Comparison of ENCODE assay signal across 8 cellular contexts in the genomic region with DNA sequence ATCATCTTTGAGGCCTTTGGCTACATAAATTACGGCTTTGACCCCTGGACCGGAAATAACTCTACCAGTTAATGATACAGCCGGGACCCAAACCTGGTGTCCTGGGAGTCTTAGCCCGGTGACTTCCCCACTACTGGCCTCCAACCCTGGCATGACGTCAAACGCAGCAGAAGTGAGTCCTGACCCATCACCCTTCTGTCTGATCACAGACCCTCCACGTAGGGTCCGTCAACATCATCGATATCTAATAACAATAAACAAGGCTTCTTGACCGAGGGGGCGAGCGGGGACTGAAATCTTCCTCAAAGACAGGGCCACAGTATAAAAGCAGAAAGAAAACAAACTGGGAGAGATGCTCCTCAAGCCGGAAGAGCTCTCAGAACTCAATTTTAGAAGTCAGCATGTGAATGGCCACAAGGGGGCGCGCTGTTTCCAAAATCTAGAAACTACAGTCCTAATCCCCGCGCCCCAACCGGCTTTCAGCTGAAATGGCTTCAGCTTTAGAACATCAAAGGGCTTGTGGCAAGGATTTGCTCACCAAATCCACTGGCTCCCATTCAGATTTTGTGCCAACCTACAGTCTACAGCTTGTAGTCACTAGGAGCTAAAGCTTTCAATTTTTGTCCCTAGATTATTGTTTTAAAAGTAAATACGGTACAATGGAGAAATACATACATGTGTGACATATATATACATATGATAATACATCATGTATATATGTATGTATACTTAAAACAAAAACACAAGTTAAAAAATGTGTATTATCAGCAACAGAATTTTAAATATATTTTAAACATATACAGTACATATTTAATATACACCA. TPM values are rescaled to one million over a fixed set of nuclear protein-coding genes. Genes with fewer than 3 reads are reported as not detected.
DNase-seq lines count a peak whose midpoint lies in the region; ATAC-seq and TF ChIP-seq lines count a peak whose summit lies in the region.

No MANE protein-coding gene starts in this region.

- no peak for TF ChIP-seq POLR2A in HCT116 (IDR thresholded peaks at IDR 0.05; ENCODE audit: borderline replicate concordance, extremely low read depth, insufficient read depth, insufficient read length)

- DNase-seq in DMS79 (lab: John Stamatoyannopoulos, UW) (peak; percentile 62), HCT116 (ENCODE audit: low read depth, low spot score) (peak; percentile 73), NCI-H1105 treated with DMSO at 0.1 percent for 48 hours (lab: John Stamatoyannopoulos, UW) (peak; percentile 68), SK-N-SH (peak; percentile 81), glomerular visceral epithelial cell (ENCODE audit: extremely low spot score) (peak; percentile 92), trophoblast cell (peak; percentile 94 to 99), type B pancreatic cell (ENCODE audit: extremely low spot score, unreplicated experiment) (peak; percentile 91)
- DNase-seq in activated naive CD4-positive, alpha-beta T cell treated with anti-CD3 and anti-CD28 coated beads, Interleukin-2, amount 10 ng/mL, durations not matched to agents 7 days and 5 days = peak; percentile 97

- H3K4me3 ChIP-seq in HCT116 (replicated peaks in 1 of 2; ENCODE audit: low read depth in 1 of 2, low read length in 2 of 2) = no peak overlapping the region
- no peak overlapping the region; a peak in 1 of 4 replicates for H3K4me3 ChIP-seq in SK-N-SH (ENCODE audit: low read depth in 2 of 2, low read length in 1 of 2)
- H3K4me3 ChIP-seq in trophoblast cell (ENCODE audit: low read depth, low read length) = no peak overlapping the region

- no peak overlapping the region for H3K18ac ChIP-seq in trophoblast cell (ENCODE audit: low read length)

- H4K20me1 ChIP-seq in HCT116 (ENCODE audit: insufficient read depth) (no peaks in the 10 kb centered on the region), SK-N-SH (ENCODE audit: insufficient read depth) (no peaks in the 10 kb centered on the region)

- H2BK5ac ChIP-seq in trophoblast cell (ENCODE audit: low read depth, low read length, poor library complexity) = no peak overlapping the region

- H2BK12ac ChIP-seq in trophoblast cell (ENCODE audit: low read length) = no peak overlapping the region

- H3K27ac Mint-ChIP-seq in activated naive CD4-positive, alpha-beta T cell treated with anti-CD3 and anti-CD28 coated beads, Interleukin-2, amount 10 ng/mL, durations not matched to agents 7 days and 5 days = peak overlapping the region; percentile 62
- H3K27ac Mint-ChIP-seq in type B pancreatic cell = peak overlapping the region; percentile 20

- no peak overlapping the region for H2AFZ ChIP-seq in HCT116 (ENCODE audit: low read depth, low read length, poor library complexity, severe bottlenecking)
- peak overlapping the region; percentile 78 for H2AFZ ChIP-seq in SK-N-SH (ENCODE audit: low read depth)
- no peak overlapping the region for H2AFZ ChIP-seq in trophoblast cell (ENCODE audit: insufficient read depth, low read length, poor library complexity)

- BruUV-seq in HCT116 (replicated peaks; lab: Mats Ljungman, UMichigan) = no TSS peak

- H3K79me1 ChIP-seq in trophoblast cell (ENCODE audit: low read length) = no peaks in the 10 kb centered on the region

- H2AK5ac ChIP-seq in trophoblast cell (ENCODE audit: low read length) = no peak overlapping the region

- peak; percentile 65 for ATAC-seq in HCT116

- H4K12ac ChIP-seq in trophoblast cell (ENCODE audit: low read depth, low read length) = no peak overlapping the region

- TF ChIP-seq CTCF in HCT116 (IDR thresholded peaks at IDR 0.05 in 2 of 3, conservative IDR thresholded peaks at IDR 0.05 in 1 of 3; ENCODE audit: borderline replicate concordance in 1 of 3, insufficient read depth in 1 of 3, low read depth in 2 of 3, low read length in 2 of 3) (peak; percentile 45 to 78 (median 65)), SK-N-SH (IDR thresholded peaks at IDR 0.05) (peak; percentile 86), type B pancreatic cell (conservative IDR thresholded peaks at IDR 0.05) (peak; percentile 95)

- H3K14ac ChIP-seq in trophoblast cell (ENCODE audit: low read length) = no peak overlapping the region

- RAD21 ChIA-PET in HCT116 (lab: Charles Lee; ENCODE audit: low non-redundant PET in 1 of 2, low total read pairs in 2 of 2, uncharacterized antibody in 2 of 2, unreplicated experiment in 2 of 2) = interaction anchor here in 1 of 2 experiments (0.7 to 1.0 kb wide), 2 partner anchors 210 to 273 kb away, joined by 3 to 4 read pairs; a partner anchor contains a TSS

- H3K9me3 ChIP-seq in HCT116 (ENCODE audit: control insufficient read depth in 1 of 2, insufficient read depth in 1 of 2, low read depth in 1 of 2, low read length in 2 of 2) = no peaks in the 10 kb centered on the region
- no peaks in the 10 kb centered on the region for H3K9me3 ChIP-seq in SK-N-SH
- no peaks in the 10 kb centered on the region for H3K9me3 ChIP-seq in trophoblast cell (ENCODE audit: insufficient read depth, low read depth, low read length)

- 35% methylated on average over 19 of the region's 19 CpGs for WGBS in SK-N-SH (ENCODE audit: low lambda C conversion rate)
- no CpG with 5 or more reads among the region's 19 CpGs for WGBS in trophoblast cell (ENCODE audit: extremely low coverage, insufficient coverage, insufficient read length)

- CTCF ChIA-PET in HCT116 (lab: Charles Lee) = interaction anchor here (0.7 to 1.9 kb wide), 10 partner anchors 11 to 910 kb away, joined by 3 to 13 read pairs (median 4); no protein-coding TSS in a partner anchor
- CTCF ChIA-PET in SK-N-SH (lab: Yijun Ruan, JAX) = interaction anchor here (0.5 to 4.1 kb wide), 85 partner anchors 9 to 834 kb away, joined by 3 to 72 read pairs (median 4); a partner anchor contains a TSS
- CTCF ChIA-PET in activated naive CD4-positive, alpha-beta T cell treated with anti-CD3 and anti-CD28 coated beads, Interleukin-2, amount 10 ng/mL, durations not matched to agents 7 days and 5 days (lab: Charles Lee) = interaction anchor here (0.8 to 9.0 kb wide), 39 partner anchors 9 to 477 kb away, joined by 3 to 115 read pairs (median 4); a partner anchor contains a TSS

- no peak overlapping the region for H2BK120ac ChIP-seq in trophoblast cell (ENCODE audit: insufficient read depth, low read length, poor library complexity)

- H3K79me2 ChIP-seq in HCT116 (ENCODE audit: insufficient read depth, low read length) (no peaks in the 10 kb centered on the region), SK-N-SH (ENCODE audit: insufficient read depth) (no peaks in the 10 kb centered on the region), trophoblast cell (ENCODE audit: control insufficient read depth, insufficient read depth, low read length, poor library complexity) (no peaks in the 10 kb centered on the region)

- peaks cover 5% of the 10 kb centered on the region for H3F3A ChIP-seq in SK-N-SH (replicated peaks; ENCODE audit: insufficient read depth)

- no peak for TF ChIP-seq EP300 in SK-N-SH (IDR thresholded peaks at IDR 0.05; ENCODE audit: borderline replicate concordance in 1 of 2, low read depth in 1 of 2, low read length in 1 of 2)

- no peaks in the 10 kb centered on the region for H3K36me3 ChIP-seq in HCT116 (ENCODE audit: control insufficient read depth in 1 of 2, insufficient read depth in 2 of 2, low read length in 2 of 2)
- no peaks in the 10 kb centered on the region for H3K36me3 ChIP-seq in SK-N-SH (replicated peaks in 1 of 2; ENCODE audit: control insufficient read depth in 1 of 2, insufficient read depth in 2 of 2, low read length in 1 of 2)
- H3K36me3 ChIP-seq in trophoblast cell (ENCODE audit: control insufficient read depth in 1 of 2, insufficient read depth in 2 of 2, low read length in 2 of 2) = no peaks in the 10 kb centered on the region

- H3K4me1 ChIP-seq in HCT116 (ENCODE audit: control insufficient read depth in 1 of 2, insufficient read depth in 2 of 2, low read length in 2 of 2) = peaks cover 0 to 27% of the 10 kb centered on the region in 2 experiments; a peak in 1 of 4 replicates
- peaks cover 2 to 17% of the 10 kb centered on the region in 2 experiments; a peak in 2 of 4 replicates for H3K4me1 ChIP-seq in SK-N-SH (ENCODE audit: control insufficient read depth in 1 of 2, insufficient read depth in 2 of 2, low read depth in 1 of 2, low read length in 1 of 2)
- H3K4me1 ChIP-seq in trophoblast cell (ENCODE audit: control insufficient read depth in 1 of 2, insufficient read depth in 2 of 2, low read length in 2 of 2) = peaks cover 2 to 8% of the 10 kb centered on the region in 2 experiments

- no peak overlapping the region for H3K9ac ChIP-seq in HCT116 (ENCODE audit: low read length)
- H3K9ac ChIP-seq in SK-N-SH = no peak overlapping the region
- no peak overlapping the region for H3K9ac ChIP-seq in trophoblast cell (ENCODE audit: low read length)

- H3K27ac ChIP-seq in HCT116 (ENCODE audit: low read depth, low read length) = no peak overlapping the region
- no peak overlapping the region for H3K27ac ChIP-seq in SK-N-SH (ENCODE audit: low read depth in 2 of 2, low read length in 1 of 2)
- no peak overlapping the region for H3K27ac ChIP-seq in trophoblast cell (ENCODE audit: low read depth, low read length)

- POLR2A ChIA-PET in HCT116 (lab: Charles Lee) = interaction anchor here (1.0 kb wide), 1 partner anchor 210 kb away, joined by 3 read pairs; a partner anchor contains a TSS
- POLR2A ChIA-PET in SK-N-SH (lab: Yijun Ruan, JAX) = interaction anchor here (1.0 to 2.1 kb wide), 5 partner anchors 25 to 385 kb away, joined by 3 to 16 read pairs (median 3); a partner anchor contains a TSS

- H3K27me3 Mint-ChIP-seq in activated naive CD4-positive, alpha-beta T cell treated with anti-CD3 and anti-CD28 coated beads, Interleukin-2, amount 10 ng/mL, durations not matched to agents 7 days and 5 days = peaks cover 19% of the 10 kb centered on the region
- peaks cover 7% of the 10 kb centered on the region for H3K27me3 Mint-ChIP-seq in type B pancreatic cell

- H4K91ac ChIP-seq in trophoblast cell (ENCODE audit: low read depth, low read length) = no peak overlapping the region

- no peak overlapping the region for H3K23ac ChIP-seq in trophoblast cell (ENCODE audit: low read length)

- no peak overlapping the region for H3K4ac ChIP-seq in trophoblast cell (ENCODE audit: low read depth, low read length)

- no peaks in the 10 kb centered on the region for H3K36me3 Mint-ChIP-seq in activated naive CD4-positive, alpha-beta T cell treated with anti-CD3 and anti-CD28 coated beads, Interleukin-2, amount 10 ng/mL, durations not matched to agents 7 days and 5 days
- no peaks in the 10 kb centered on the region for H3K36me3 Mint-ChIP-seq in type B pancreatic cell

- H4K8ac ChIP-seq in trophoblast cell (ENCODE audit: low read depth, low read length) = peak overlapping the region; percentile 2

- H3K4me1 Mint-ChIP-seq in activated naive CD4-positive, alpha-beta T cell treated with anti-CD3 and anti-CD28 coated beads, Interleukin-2, amount 10 ng/mL, durations not matched to agents 7 days and 5 days = peaks cover 45% of the 10 kb centered on the region
- peaks cover 5% of the 10 kb centered on the region for H3K4me1 Mint-ChIP-seq in type B pancreatic cell (ENCODE audit: unreplicated experiment)

- H3K27me3 ChIP-seq in HCT116 (ENCODE audit: insufficient read depth, low read length) = no peaks in the 10 kb centered on the region
- no peaks in the 10 kb centered on the region for H3K27me3 ChIP-seq in SK-N-SH (ENCODE audit: insufficient read depth)
- no peaks in the 10 kb centered on the region for H3K27me3 ChIP-seq in trophoblast cell (ENCODE audit: insufficient read depth, low read length)

- TF ChIP-seq RAD21 in HCT116 (IDR thresholded peaks at IDR 0.05; ENCODE audit: low read depth) (peak; percentile 80), SK-N-SH (IDR thresholded peaks at IDR 0.05; ENCODE audit: low read length) (peak; percentile 90)

- no peak overlapping the region for H3K4me3 Mint-ChIP-seq in activated naive CD4-positive, alpha-beta T cell treated with anti-CD3 and anti-CD28 coated beads, Interleukin-2, amount 10 ng/mL, durations not matched to agents 7 days and 5 days
- no peak overlapping the region for H3K4me3 Mint-ChIP-seq in type B pancreatic cell

- intact Hi-C loops in HCT116 (cut with micrococcal nuclease) = loop anchor here (1.0 to 10.0 kb wide), 3 partner anchors 209 to 471 kb away; a partner anchor contains a TSS

- H3K9me3 Mint-ChIP-seq in activated naive CD4-positive, alpha-beta T cell treated with anti-CD3 and anti-CD28 coated beads, Interleukin-2, amount 10 ng/mL, durations not matched to agents 7 days and 5 days = no peaks in the 10 kb centered on the region
- no peaks in the 10 kb centered on the region for H3K9me3 Mint-ChIP-seq in type B pancreatic cell

- H3K9me2 ChIP-seq in HCT116 (ENCODE audit: insufficient read depth) (no peaks in the 10 kb centered on the region), SK-N-SH (no peaks in the 10 kb centered on the region)

- peak overlapping the region; percentile 23; the same call in 1 of the 2 replicates for H3K4me2 ChIP-seq in HCT116 (ENCODE audit: low read length)
- no peak overlapping the region for H3K4me2 ChIP-seq in SK-N-SH
- no peak overlapping the region for H3K4me2 ChIP-seq in trophoblast cell (ENCODE audit: low read length)

RNA-seq across cellular contexts. Expression of a gene that starts 46.4 kb away (rescaled TPM):
- total RNA-seq in HCT116 (2021; ENCODE audit: unreplicated experiment) (not detected), type B pancreatic cell (ENCODE audit: low replicate concordance) (0.51 TPM in 1 of 2 replicates, not detected in the other)
- not detected in 2 replicates for polyA plus RNA-seq in HCT116 (2012)
- not detected in 2 replicates for polyA plus RNA-seq in SK-N-SH (2012; rRNA removed)
- polyA plus RNA-seq in SK-N-SH (2012; cell fraction: cytosol; rRNA removed) = 0.01 and 0.04 TPM in 2 replicates
- polyA plus RNA-seq in SK-N-SH (2012; cell fraction: nucleus; rRNA removed) = 0.12 TPM in 1 of 2 replicates, not detected in the other
- polyA plus RNA-seq in trophoblast cell (2013) = 0.15 and 0.28 TPM in 2 replicates
